Comparison of ENCODE assay signal across 9 cellular contexts in genomic region chr11:72609045-72609444, GRCh38.
DNase-seq lines count a peak whose midpoint lies in the region; ATAC-seq and TF ChIP-seq lines count a peak whose summit lies in the region.
"Had no signal": no experiment of that assay in that cellular context is flagged by ENCODE, and none has a peak within 500 bp of the region (broad histone marks: within the 10 kb centered on the region; RNA-seq: fewer than 3 reads in every experiment).

No MANE protein-coding gene starts in this region.

- intact Hi-C loops in heart right ventricle (cut with DNase I): no loop called here
- intact Hi-C loops in cardiac septum (cut with DNase I): no loop called here
- intact Hi-C loops in upper lobe of right lung (cut with DNase I): no loop called here

- TF ChIP-seq CTCF in heart right ventricle (IDR thresholded peaks at IDR 0.05): peak in 7 of 9 donors; percentile 42 to 64 (median 47)
- TF ChIP-seq CTCF in fibroblast of pulmonary artery (IDR thresholded peaks at IDR 0.05; ENCODE audit: low read length, missing control alignments): peak; percentile 75
- peak; percentile 45 for TF ChIP-seq CTCF in upper lobe of right lung (IDR thresholded peaks at IDR 0.05)

- H3K27me3 ChIP-seq in heart right ventricle: peaks cover 0 to 48% (median 0%) of the 10 kb centered on the region in 7 donors
- H3K27me3 ChIP-seq in upper lobe of right lung: no peaks in the 10 kb centered on the region

- WGBS in heart right ventricle, 2 donors: 84 to 88% methylated on average over 4 of the region's 4 CpGs

- ATAC-seq in heart right ventricle: no peak
- no peak for ATAC-seq in upper lobe of right lung
- ATAC-seq in GM18502 (IDR thresholded peaks at IDR 0.05; ENCODE audit: poor library complexity, unreplicated experiment): no peak
- ATAC-seq in GM21528 (IDR thresholded peaks at IDR 0.05; ENCODE audit: low FRiP score, unreplicated experiment): no peak
- ATAC-seq in HG03439 (IDR thresholded peaks at IDR 0.05; ENCODE audit: unreplicated experiment): no peak

- DNase-seq in heart right ventricle (no peak), cardiac septum (ENCODE audit: low spot score) (no peak), RKO (ENCODE audit: low spot score) (peak; percentile 18), fibroblast of pulmonary artery (ENCODE audit: low read depth) (peak; percentile 49), upper lobe of right lung (no peak)
- DNase-seq: activated T-cell treated with anti-CD3 and anti-CD28 coated beads, Interleukin-2, amount 50 U/mL, for 1 hour had no signal

- H3K36me3 ChIP-seq in heart right ventricle (peaks cover 0 to 17% (median 0%) of the 10 kb centered on the region in 9 donors), upper lobe of right lung (no peaks in the 10 kb centered on the region)

- H3K4me1 ChIP-seq in heart right ventricle: peaks cover 4 to 56% (median 34%) of the 10 kb centered on the region in 9 donors
- peaks cover 3% of the 10 kb centered on the region for H3K4me1 ChIP-seq in upper lobe of right lung

- H3K9me3 ChIP-seq in heart right ventricle (no peaks in the 10 kb centered on the region), upper lobe of right lung (no peaks in the 10 kb centered on the region)

- H3K4me3 ChIP-seq in heart right ventricle (no peak overlapping the region), fibroblast of pulmonary artery (replicated peaks; ENCODE audit: low read depth, low read length) (no peak overlapping the region), upper lobe of right lung (no peak overlapping the region)

- H3K27ac ChIP-seq in heart right ventricle (no peak overlapping the region), upper lobe of right lung (no peak overlapping the region)

Comparison
In these comparisons a context has a peak if more than half of its experiments do, and no peak if none do; other contexts are left out.
1. DNase-seq: peak in RKO (single experiment) and fibroblast of pulmonary artery (single experiment); none in heart right ventricle (0 of 2), cardiac septum (single experiment) and upper lobe of right lung (single experiment).
2. Peak in every context shown above with its lines, with median percentiles within 50 percentile points of each other: CTCF ChIP-seq.